ENCODE assay signal across 8 cellular contexts in the genomic region with DNA sequence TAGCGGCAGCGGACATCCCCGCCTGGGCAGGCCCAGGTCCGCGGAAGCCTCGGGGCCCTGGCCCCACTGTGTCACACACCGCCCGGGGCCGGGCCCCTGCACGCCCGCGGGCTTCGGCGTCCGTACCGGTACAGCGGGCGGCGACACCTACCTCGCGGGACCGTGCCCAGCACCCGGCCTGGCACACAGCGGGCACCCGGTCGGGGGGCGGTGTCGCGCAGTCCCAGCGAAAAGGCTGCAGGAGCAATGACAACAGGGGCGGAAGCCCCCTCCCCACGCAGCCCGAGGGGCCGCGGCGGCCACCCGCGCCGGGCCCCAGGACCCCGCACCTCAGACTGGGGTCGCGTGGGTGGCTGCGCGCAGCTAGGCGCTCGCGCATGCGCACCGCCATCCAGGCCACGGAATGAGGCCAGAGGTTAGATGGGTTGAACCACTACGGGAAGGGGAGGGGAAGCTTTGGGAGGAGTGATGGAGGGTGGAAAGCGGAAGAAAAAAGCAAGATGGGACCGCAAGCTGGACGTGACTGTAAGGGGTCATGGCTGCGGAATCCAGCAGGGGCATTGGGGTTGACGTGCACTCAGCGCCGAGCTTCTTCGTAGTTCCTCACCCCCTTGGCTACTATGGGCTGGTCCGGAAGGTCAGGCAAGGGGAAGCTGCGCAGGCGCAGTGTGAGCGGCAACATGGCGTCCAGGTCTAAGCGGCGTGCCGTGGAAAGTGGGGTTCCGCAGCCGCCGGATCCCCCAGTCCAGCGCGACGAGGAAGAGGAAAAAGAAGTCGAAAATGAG. TPM values are rescaled to one million over a fixed set of nuclear protein-coding genes. Genes with fewer than 3 reads are reported as not detected.
DNase-seq lines count a peak whose midpoint lies in the region; ATAC-seq and TF ChIP-seq lines count a peak whose summit lies in the region.

Gene BCCIP (plus strand): TSS at position 669 of the 785 bp plus-strand sequence. CDS start 12 bp downstream, at position 681.
Gene UROS (minus strand): TSS at position 381 of the 785 bp plus-strand sequence. CDS start 6,759 bp downstream, outside the sequence.

- H3K4me1 ChIP-seq in colonic mucosa = peaks cover 5% of the 10 kb centered on the region

- POLR2A ChIA-PET in BJ (lab: Charles Lee) = no interaction called here

- intact Hi-C loops in colonic mucosa (cut with DNase I) = loop anchor here (5.0 kb wide), 1 partner anchor 101 kb away; no protein-coding TSS in a partner anchor

- no peaks in the 10 kb centered on the region for H3K9me3 ChIP-seq in colonic mucosa

- peak; percentile 70 for ATAC-seq in GM19328 (IDR thresholded peaks at IDR 0.05; ENCODE audit: unreplicated experiment)
- peak; percentile 52 for ATAC-seq in HG03469 (IDR thresholded peaks at IDR 0.05; ENCODE audit: unreplicated experiment)

- H3K36me3 ChIP-seq in BJ (ENCODE audit: control insufficient read depth, insufficient read depth, low read length) (peaks cover 3% of the 10 kb centered on the region; the same call in 1 of the 2 replicates), colonic mucosa (peaks cover 6% of the 10 kb centered on the region)

- CTCF ChIA-PET in BJ (lab: Yijun Ruan, JAX) = no interaction called here

- no peaks in the 10 kb centered on the region for H3K27me3 ChIP-seq in BJ (ENCODE audit: control insufficient read depth, insufficient read depth, low read length)
- H3K27me3 ChIP-seq in colonic mucosa = no peaks in the 10 kb centered on the region

- no peak for TF ChIP-seq CTCF in BJ (IDR thresholded peaks at IDR 0.05; ENCODE audit: insufficient read depth, low read depth, low read length)
- no peak for TF ChIP-seq CTCF in colonic mucosa (IDR thresholded peaks at IDR 0.05)

- DNase-seq in BJ (ENCODE audit: low read depth) (peak; percentile 26), NCI-H526 (lab: John Stamatoyannopoulos, UW) (peak; percentile 61 to 87), colonic mucosa (peak; percentile 91), left kidney (ENCODE audit: low read depth, low spot score) (peak; percentile 96)
- DNase-seq in activated CD4-positive, alpha-beta T cell treated with anti-CD3 and anti-CD28 coated beads for 48 hours = peak; percentile 92
- peak; percentile 91 for DNase-seq in stimulated activated CD4-positive, alpha-beta T cell treated with anti-CD3 and anti-CD28 coated beads, Interleukin-1b, Interleukin-23, amount 100 ng/mL, for 48 hours

- H3K27ac ChIP-seq in colonic mucosa = peak within 1 kb of the TSS; percentile 76

- peak within 1 kb of the TSS; percentile 82 to 91 for H3K9ac ChIP-seq in colonic mucosa (ENCODE audit: low read depth in 2 of 2, low read length in 2 of 2)

- H3K4me3 ChIP-seq in BJ (ENCODE audit: low read depth, low read length) (peak within 1 kb of the TSS; percentile 79), colonic mucosa (peak within 1 kb of the TSS; percentile 83)

RNA-seq across cellular contexts. Expression of gene BCCIP, which starts in this region (rescaled TPM):
- 13.2 and 33.0 TPM in 2 replicates for polyA plus RNA-seq in BJ (2011; rRNA removed)
- polyA minus RNA-seq in BJ (2011; rRNA and poly(A)+ RNA removed) = 6.9 and 8.5 TPM in 2 replicates
- total RNA-seq in colonic mucosa = 10 to 100 TPM; 36.0 to 67.2 TPM

RNA-seq across cellular contexts. Expression of gene UROS, which starts in this region (rescaled TPM):
- 56.6 and 61.0 TPM in 2 replicates for polyA plus RNA-seq in BJ (2011; rRNA removed)
- polyA minus RNA-seq in BJ (2011; rRNA and poly(A)+ RNA removed) = 22.5 and 33.9 TPM in 2 replicates
- 10 to 100 TPM; 19.9 to 30.2 TPM for total RNA-seq in colonic mucosa

Comparison
In these comparisons a context has a peak if more than half of its experiments do, and no peak if none do; other contexts are left out.
1. Peak in every context shown above with its lines: DNase-seq, ATAC-seq, H3K4me3 ChIP-seq and H3K27ac ChIP-seq.
2. DNase-seq: peak in every context shown above with its lines; median percentile 96 in left kidney; 92 in activated CD4-positive, alpha-beta T cell treated with anti-CD3 and anti-CD28 coated beads for 48 hours; 91 in colonic mucosa; 91 in stimulated activated CD4-positive, alpha-beta T cell treated with anti-CD3 and anti-CD28 coated beads, Interleukin-1b, Interleukin-23, amount 100 ng/mL, for 48 hours; 74 in NCI-H526; 26 in BJ.